8 cellular contexts compared by ENCODE assay signal in genomic region chr1:116629441-116629840, GRCh38. TPM values are rescaled to one million over a fixed set of nuclear protein-coding genes. Genes with fewer than 3 reads are reported as not detected.
DNase-seq lines count a peak whose midpoint lies in the region; ATAC-seq, FAIRE-seq and TF ChIP-seq lines count a peak whose summit lies in the region.
"Not testable (repeated sequence)": the region's sequence is repeated elsewhere in the genome, so short reads cannot be mapped to it uniquely, and the experiment has no call there.
"Had no signal": no experiment of that assay in that cellular context is flagged by ENCODE, and none has a peak within 500 bp of the region (broad histone marks: within the 10 kb centered on the region; RNA-seq: fewer than 3 reads in every experiment).

No MANE protein-coding gene starts in this region.

- not testable (repeated sequence) for H4K91ac ChIP-seq in trophoblast cell (ENCODE audit: low read depth, low read length)

- H3K14ac ChIP-seq in trophoblast cell (ENCODE audit: low read length) = not testable (repeated sequence)

- H3K4ac ChIP-seq in trophoblast cell (ENCODE audit: low read depth, low read length) = peak overlapping the region; percentile 12

- not testable (repeated sequence) for H3K4me3 ChIP-seq in GM23338; K562; lower lobe of right lung; trophoblast cell (ENCODE audit: low read depth, low read length); stomach
- H3K4me3 ChIP-seq in PC-9 = peak overlapping the region; percentile 19; the same call in 1 of the 2 replicates

- not testable (repeated sequence) for H3K9me2 ChIP-seq in GM23338 (ENCODE audit: insufficient read depth); PC-9 (ENCODE audit: insufficient read depth)

- not testable (repeated sequence) for DNase-seq in GM23338 (ENCODE audit: low spot score); K562 (ENCODE audit: extremely low read depth in 1 of 4, low spot score in 3 of 4)
- DNase-seq in PC-9 (peak; percentile 28 to 73), lower lobe of right lung (peak; percentile 72), trophoblast cell (peak in 1 of 2 donors; percentile 36), stomach (peak; percentile 38)

- not testable (repeated sequence) for H2BK120ac ChIP-seq in trophoblast cell (ENCODE audit: insufficient read depth, low read length, poor library complexity)

- not testable (repeated sequence) for H3K36me3 ChIP-seq in GM23338 (ENCODE audit: insufficient read depth); PC-9 (ENCODE audit: low read depth); K562 (ENCODE audit: control insufficient read depth, insufficient read depth, low read length); lower lobe of right lung; trophoblast cell (ENCODE audit: control insufficient read depth in 1 of 2, insufficient read depth in 2 of 2, low read length in 2 of 2); stomach

- not testable (repeated sequence) for H3K4me3 Mint-ChIP-seq in GM23338

- TF ChIP-seq CTCF in GM23338 (conservative IDR thresholded peaks at IDR 0.05; ENCODE audit: low read depth in 2 of 2); PC-9 (conservative IDR thresholded peaks at IDR 0.05); K562 (IDR thresholded peaks at IDR 0.05 in 2 of 3, conservative IDR thresholded peaks at IDR 0.05 in 1 of 3; ENCODE audit: insufficient read depth in 2 of 3, low read depth in 1 of 3, low read length in 3 of 3); lower lobe of right lung (IDR thresholded peaks at IDR 0.05); stomach (IDR thresholded peaks at IDR 0.05): not testable (repeated sequence)

- H3K18ac ChIP-seq in trophoblast cell (ENCODE audit: low read length) = not testable (repeated sequence)

- TF ChIP-seq EP300 in K562 (IDR thresholded peaks at IDR 0.05; ENCODE audit: low read length); stomach (IDR thresholded peaks at IDR 0.05): not testable (repeated sequence)

- not testable (repeated sequence) for H3K9ac ChIP-seq in K562 (ENCODE audit: insufficient read depth in 1 of 2, low read depth in 2 of 2, low read length in 2 of 2); trophoblast cell (ENCODE audit: low read length)

- not testable (repeated sequence) for FAIRE-seq in K562 (lab: Jason Lieb, UNC)

- WGBS in K562 (ENCODE audit: insufficient coverage, low coverage, missing lambda C conversion rate) = 100% methylated on average over 2 of the region's 2 CpGs
- WGBS in trophoblast cell (ENCODE audit: extremely low coverage, insufficient coverage, insufficient read length) = no CpG with 5 or more reads among the region's 2 CpGs
- 39 to 63% (median 52%) methylated on average over 2 of the region's 2 CpGs for WGBS in stomach, 5 donors

- peaks cover 31% of the 10 kb centered on the region for H3K4me1 ChIP-seq in GM23338 (ENCODE audit: insufficient read depth)
- H3K4me1 ChIP-seq in PC-9 (replicated peaks; ENCODE audit: insufficient read depth) = peaks cover 94% of the 10 kb centered on the region
- H3K4me1 ChIP-seq in K562 (replicated peaks in 1 of 2; ENCODE audit: control insufficient read depth in 2 of 2, insufficient read depth in 2 of 2, low read length in 2 of 2) = peaks cover 26 to 49% of the 10 kb centered on the region in 2 experiments
- not testable (repeated sequence) for H3K4me1 ChIP-seq in lower lobe of right lung
- peaks cover 26 to 35% of the 10 kb centered on the region in 2 experiments for H3K4me1 ChIP-seq in trophoblast cell (ENCODE audit: control insufficient read depth in 1 of 2, insufficient read depth in 2 of 2, low read length in 2 of 2)
- H3K4me1 ChIP-seq in stomach = peaks cover 7 to 43% (median 23%) of the 10 kb centered on the region in 4 donors

- H4K12ac ChIP-seq in trophoblast cell (ENCODE audit: low read depth, low read length) = not testable (repeated sequence)

- H2AK5ac ChIP-seq in trophoblast cell (ENCODE audit: low read length) = not testable (repeated sequence)

- H2BK12ac ChIP-seq in trophoblast cell (ENCODE audit: low read length) = not testable (repeated sequence)

- peaks cover 12% of the 10 kb centered on the region for H3K79me1 ChIP-seq in trophoblast cell (ENCODE audit: low read length)

- not testable (repeated sequence) for H3K79me2 ChIP-seq in GM23338 (replicated peaks; ENCODE audit: insufficient read depth); K562 (ENCODE audit: control insufficient read depth, insufficient read depth, low read length)
- H3K79me2 ChIP-seq in PC-9 (ENCODE audit: low read depth) (peaks cover 78% of the 10 kb centered on the region), trophoblast cell (ENCODE audit: control insufficient read depth, insufficient read depth, low read length, poor library complexity) (peaks cover 18% of the 10 kb centered on the region)

- H3K9me3 ChIP-seq in PC-9 (ENCODE audit: insufficient read depth, low read depth); K562 (replicated peaks; ENCODE audit: control insufficient read depth, insufficient read depth, low read depth, low read length); lower lobe of right lung; trophoblast cell (ENCODE audit: insufficient read depth, low read depth, low read length); stomach: not testable (repeated sequence)

- not testable (repeated sequence) for H4K20me1 ChIP-seq in GM23338 (replicated peaks; ENCODE audit: insufficient read depth); PC-9 (ENCODE audit: insufficient read depth); K562 (replicated peaks; ENCODE audit: control insufficient read depth, insufficient read depth, low read length)

- POLR2A ChIA-PET in PC-9 (lab: Charles Lee; ENCODE audit: unreplicated experiment); K562 (lab: Yijun Ruan, JAX): not testable (repeated sequence)

- CTCF ChIA-PET in PC-9 (lab: Charles Lee); K562 (lab: Yijun Ruan, JAX; ENCODE audit: low intra/inter-chr PET ratio): not testable (repeated sequence)

- BruUV-seq in PC-9 (replicated peaks; lab: Mats Ljungman, UMichigan); K562 (replicated peaks; lab: Mats Ljungman, UMichigan): not testable (repeated sequence)

- not testable (repeated sequence) for H3K27me3 ChIP-seq in GM23338 (ENCODE audit: insufficient read depth); PC-9 (ENCODE audit: insufficient read depth, low read depth); K562 (ENCODE audit: control insufficient read depth in 2 of 2, insufficient read depth in 2 of 2, low read length in 2 of 2); lower lobe of right lung (ENCODE audit: low read depth); trophoblast cell (ENCODE audit: insufficient read depth, low read length); stomach

- H3K27ac ChIP-seq in GM23338 (ENCODE audit: low read depth) = peak overlapping the region; percentile 36; the same call in 1 of the 2 replicates
- H3K27ac ChIP-seq in PC-9 = peak overlapping the region; percentile 62
- not testable (repeated sequence) for H3K27ac ChIP-seq in K562 (ENCODE audit: extremely low read depth, low read depth, low read length); lower lobe of right lung; trophoblast cell (ENCODE audit: low read depth, low read length)
- peak overlapping the region in 1 of 5 donors; percentile 38 for H3K27ac ChIP-seq in stomach

- not testable (repeated sequence) for H3K9me1 ChIP-seq in K562 (ENCODE audit: control insufficient read depth, insufficient read depth, low read length)

- H3K4me1 Mint-ChIP-seq in GM23338 = peaks cover 70% of the 10 kb centered on the region

- H4K8ac ChIP-seq in trophoblast cell (ENCODE audit: low read depth, low read length) = not testable (repeated sequence)

- not testable (repeated sequence) for H3K27me3 Mint-ChIP-seq in GM23338 (ENCODE audit: insufficient read depth, low read depth, poor library complexity)

- intact Hi-C loops in PC-9 (cut with micrococcal nuclease; ENCODE audit: unreplicated experiment); K562 (cut with micrococcal nuclease); lower lobe of right lung (cut with DNase I); stomach (cut with DNase I; ENCODE audit: low total_unique reads): not testable (repeated sequence)

- in situ Hi-C loops in K562 (cut with MboI) = not testable (repeated sequence)

- H2AFZ ChIP-seq in GM23338; PC-9; trophoblast cell (ENCODE audit: insufficient read depth, low read length, poor library complexity): not testable (repeated sequence)
- H2AFZ ChIP-seq in K562 (ENCODE audit: low read depth, low read length) = 0 out of 2 replicates have a peak overlapping the region, but pooled peaks have one; percentile 20

- not testable (repeated sequence) for H3K36me3 Mint-ChIP-seq in GM23338 (ENCODE audit: low read depth)

- not testable (repeated sequence) for TF ChIP-seq RAD21 in K562 (CRISPR knock-in tag; conservative IDR thresholded peaks at IDR 0.05 in 1 of 2, IDR thresholded peaks at IDR 0.05 in 1 of 2)

- peak overlapping the region; percentile 4; the same call in 1 of the 2 replicates for H3K27ac Mint-ChIP-seq in GM23338

- H3K4me2 ChIP-seq in GM23338 (peak overlapping the region; percentile 55; the same call in 1 of the 2 replicates), PC-9 (peak overlapping the region; percentile 65)
- not testable (repeated sequence) for H3K4me2 ChIP-seq in K562 (ENCODE audit: insufficient read depth, low read length); trophoblast cell (ENCODE audit: low read length)

- H3K9me3 Mint-ChIP-seq in GM23338 = not testable (repeated sequence)

- ATAC-seq in GM23338, K562, lower lobe of right lung: not testable (repeated sequence)

- not testable (repeated sequence) for H2BK5ac ChIP-seq in trophoblast cell (ENCODE audit: low read depth, low read length, poor library complexity)

- not testable (repeated sequence) for H3F3A ChIP-seq in GM23338 (replicated peaks; ENCODE audit: low read depth)
- peaks cover 36% of the 10 kb centered on the region for H3F3A ChIP-seq in PC-9 (ENCODE audit: insufficient read depth, low read depth)

- TF ChIP-seq POLR2A in K562 (conservative IDR thresholded peaks at IDR 0.05); stomach (IDR thresholded peaks at IDR 0.05): not testable (repeated sequence)

- not testable (repeated sequence) for H3K23ac ChIP-seq in trophoblast cell (ENCODE audit: low read length)

RNA-seq across cellular contexts. Expression of gene IGSF3, which starts 38.1 kb away (rescaled TPM):
- total RNA-seq in GM23338 (2014; rRNA removed; shearing (Covaris generic)) = 32.9 and 37.8 TPM in 2 replicates
- 7.3 and 8.3 TPM in 2 replicates for polyA plus RNA-seq in GM23338 (2016; fragmentation: Nextera tagmentation; extraction: Ambion mirVana)
- 27.8 and 30.1 TPM in 2 replicates for total RNA-seq in PC-9 (2021)
- 16.2 and 27.0 TPM in 2 replicates for total RNA-seq in K562 (2011; cell fraction: chromatin; rRNA removed; ENCODE audit: low replicate concordance)
- total RNA-seq in K562 (2011; cell fraction: nucleolus; rRNA removed) = 35.1 and 40.4 TPM in 2 replicates
- 25.1 and 28.2 TPM in 2 replicates for total RNA-seq in K562 (2011; cell fraction: nucleoplasm; rRNA removed)
- total RNA-seq in K562 (2014; rRNA removed) = 13.1 and 15.1 TPM in 2 replicates
- 7.5 and 7.8 TPM in 2 replicates for total RNA-seq in K562 (2014; rRNA removed; fragmentation: Illumina TruSeq; extraction: Trizol)
- total RNA-seq in K562 (2015; rRNA removed; fragmentation: Illumina TruSeq; extraction: Trizol) = 7.5 and 8.3 TPM in 2 replicates
- 14.4 and 15.0 TPM in 2 replicates for total RNA-seq in K562 (2021)
- polyA plus RNA-seq in K562 (2011; rRNA removed) = 7.7 and 8.9 TPM in 2 replicates
- polyA plus RNA-seq in K562 (2011; cell fraction: cytosol; rRNA removed) = 10.0 and 16.2 TPM in 2 replicates
- 10.1 and 17.6 TPM in 2 replicates for polyA plus RNA-seq in K562 (2011; cell fraction: nucleus; rRNA removed)
- 8.7 and 14.2 TPM in 2 replicates for polyA plus RNA-seq in K562 (2012)
- polyA plus RNA-seq in K562 (2014; fragmentation: Illumina TruSeq; extraction: Trizol) = 10.8 and 11.5 TPM in 2 replicates
- 1 to 10 TPM; 1.1 to 1.2 TPM for polyA plus RNA-seq in K562 (2014; fragmentation: Nextera tagmentation; extraction: Ambion mirVana)
- 7.9 and 8.4 TPM in 2 replicates for polyA plus RNA-seq in K562 (2014; rRNA removed)
- polyA minus RNA-seq in K562 (2011; rRNA and poly(A)+ RNA removed) = 9.8 and 14.9 TPM in 2 replicates
- polyA minus RNA-seq in K562 (2011; cell fraction: cytosol; rRNA and poly(A)+ RNA removed) = 14.1 and 16.5 TPM in 2 replicates
- polyA minus RNA-seq in K562 (2011; cell fraction: nucleus; rRNA and poly(A)+ RNA removed) = 9.7 and 10.1 TPM in 2 replicates
- total RNA-seq in lower lobe of right lung = 15.8 TPM
- polyA plus RNA-seq in trophoblast cell (2013) = 74.5 and 75.3 TPM in 2 replicates
- 10 to 100 TPM; 18.1 to 31.6 (median 25.7) TPM for total RNA-seq in stomach
- polyA plus RNA-seq in stomach = 1 to 10 TPM; 1.7 to 6.2 (median 2.7) TPM
- polyA plus RNA-seq: CD8-positive, alpha-beta memory T cell; IgD-negative memory B cell had no signal

RNA-seq across cellular contexts. Expression of gene CD58, which starts 58.6 kb away (rescaled TPM):
- 9.2 and 10.3 TPM in 2 replicates for total RNA-seq in GM23338 (2014; rRNA removed; shearing (Covaris generic))
- polyA plus RNA-seq in GM23338 (2016; fragmentation: Nextera tagmentation; extraction: Ambion mirVana) (11.6 and 12.5 TPM in 2 replicates), K562 (2011; rRNA removed) (63.1 and 113 TPM in 2 replicates), K562 (2014; fragmentation: Illumina TruSeq; extraction: Trizol) (49.0 and 53.2 TPM in 2 replicates), K562 (2014; fragmentation: Nextera tagmentation; extraction: Ambion mirVana) (10 to 100 TPM; 24.6 to 33.0 TPM), K562 (2014; rRNA removed) (40.9 and 45.0 TPM in 2 replicates), stomach (10 to 100 TPM in 1 of 3 donors, 1 to 10 TPM in 2; 7.8 to 21.9 (median 9.7) TPM)
- total RNA-seq in PC-9 (2021) (15.9 and 23.6 TPM in 2 replicates), K562 (2014; rRNA removed) (18.1 and 20.6 TPM in 2 replicates), K562 (2014; rRNA removed; fragmentation: Illumina TruSeq; extraction: Trizol) (38.9 and 44.3 TPM in 2 replicates), K562 (2015; rRNA removed; fragmentation: Illumina TruSeq; extraction: Trizol) (32.6 and 37.4 TPM in 2 replicates), K562 (2021) (22.6 and 23.1 TPM in 2 replicates), lower lobe of right lung (39.5 TPM), stomach (10 to 100 TPM in 2 of 5 donors, 1 to 10 TPM in 3; 1.2 to 48.8 (median 7.6) TPM)
- 43.8 and 80.5 TPM in 2 replicates for total RNA-seq in K562 (2011; cell fraction: chromatin; rRNA removed; ENCODE audit: low replicate concordance)
- total RNA-seq in K562 (2011; cell fraction: nucleolus; rRNA removed) = 32.9 and 38.5 TPM in 2 replicates
- 55.1 and 71.8 TPM in 2 replicates for total RNA-seq in K562 (2011; cell fraction: nucleoplasm; rRNA removed)
- polyA plus RNA-seq in K562 (2011; cell fraction: cytosol; rRNA removed) = 26.9 and 29.8 TPM in 2 replicates
- polyA plus RNA-seq in K562 (2011; cell fraction: nucleus; rRNA removed) = 35.4 and 45.0 TPM in 2 replicates
- polyA plus RNA-seq in K562 (2012) = 27.1 and 33.9 TPM in 2 replicates
- polyA minus RNA-seq in K562 (2011; rRNA and poly(A)+ RNA removed) = 43.3 and 57.6 TPM in 2 replicates
- 11.0 and 23.7 TPM in 2 replicates for polyA minus RNA-seq in K562 (2011; cell fraction: cytosol; rRNA and poly(A)+ RNA removed)
- polyA minus RNA-seq in K562 (2011; cell fraction: nucleus; rRNA and poly(A)+ RNA removed) = 27.6 and 28.0 TPM in 2 replicates
- 13.6 and 14.0 TPM in 2 replicates for polyA plus RNA-seq in trophoblast cell (2013)
